8 cellular contexts compared by ENCODE assay signal in genomic region chr16:89720859-89721643, GRCh38. TPM values are rescaled to one million over a fixed set of nuclear protein-coding genes. Genes with fewer than 3 reads are reported as not detected.
A peak's percentile ranks its signal among the peaks of the same experiment; 100 is the strongest.
DNase-seq lines count a peak whose midpoint lies in the region; ATAC-seq and TF ChIP-seq lines count a peak whose summit lies in the region.

TSS of gene VPS9D1 (minus strand) at chr16:89720898. CDS start at chr16:89720861, 37 bp downstream.
A gene with protein sequence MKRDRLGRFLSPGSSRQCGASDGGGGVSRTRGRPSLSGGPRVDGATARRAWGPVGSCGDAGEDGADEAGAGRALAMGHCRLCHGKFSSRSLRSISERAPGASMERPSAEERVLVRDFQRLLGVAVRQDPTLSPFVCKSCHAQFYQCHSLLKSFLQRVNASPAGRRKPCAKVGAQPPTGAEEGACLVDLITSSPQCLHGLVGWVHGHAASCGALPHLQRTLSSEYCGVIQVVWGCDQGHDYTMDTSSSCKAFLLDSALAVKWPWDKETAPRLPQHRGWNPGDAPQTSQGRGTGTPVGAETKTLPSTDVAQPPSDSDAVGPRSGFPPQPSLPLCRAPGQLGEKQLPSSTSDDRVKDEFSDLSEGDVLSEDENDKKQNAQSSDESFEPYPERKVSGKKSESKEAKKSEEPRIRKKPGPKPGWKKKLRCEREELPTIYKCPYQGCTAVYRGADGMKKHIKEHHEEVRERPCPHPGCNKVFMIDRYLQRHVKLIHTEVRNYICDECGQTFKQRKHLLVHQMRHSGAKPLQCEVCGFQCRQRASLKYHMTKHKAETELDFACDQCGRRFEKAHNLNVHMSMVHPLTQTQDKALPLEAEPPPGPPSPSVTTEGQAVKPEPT (plus strand): TSS chr16:89721537. CDS start chr16:89721641, 104 bp downstream.

- CTCF ChIA-PET in CD8-positive, alpha-beta T cell (lab: Charles Lee) = interaction anchor here (0.7 to 2.0 kb wide), 4 partner anchors 15 to 140 kb away, joined by 3 to 8 read pairs (median 5); partner anchors contain the start of gene SPATA2L

- no peaks in the 10 kb centered on the region for H3K27me3 Mint-ChIP-seq in CD8-positive, alpha-beta T cell (ENCODE audit: low read depth)
- no peaks in the 10 kb centered on the region for H3K27me3 Mint-ChIP-seq in activated T-helper 2 cell treated with anti-CD3 and anti-CD28 coated beads, Interferon-gamma antibody, Interleukin-2, Interleukin-4, amounts not matched to agents 10 μg/mL and 5 μg/mL and 100 μg/mL, durations not matched to agents 14 hours and 24 hours and 36 hours (ENCODE audit: low read depth)
- no peaks in the 10 kb centered on the region for H3K27me3 Mint-ChIP-seq in nephron (ENCODE audit: low read depth)
- H3K27me3 Mint-ChIP-seq in stimulated activated naive CD8-positive, alpha-beta T cell treated with anti-CD3 and anti-CD28 coated beads, Interleukin-15, Interleukin-2, amounts not matched to agents 100 ng/mL and 50 ng/mL, for 24 hours = no peaks in the 10 kb centered on the region

- H3K4me1 Mint-ChIP-seq in CD8-positive, alpha-beta T cell (ENCODE audit: low read depth) = peaks cover 41% of the 10 kb centered on the region
- peaks cover 33% of the 10 kb centered on the region for H3K4me1 Mint-ChIP-seq in activated T-helper 2 cell treated with anti-CD3 and anti-CD28 coated beads, Interferon-gamma antibody, Interleukin-2, Interleukin-4, amounts not matched to agents 10 μg/mL and 5 μg/mL and 100 μg/mL, durations not matched to agents 14 hours and 24 hours and 36 hours (ENCODE audit: low read depth)
- H3K4me1 Mint-ChIP-seq in nephron = peaks cover 12% of the 10 kb centered on the region
- peaks cover 56% of the 10 kb centered on the region for H3K4me1 Mint-ChIP-seq in stimulated activated naive CD8-positive, alpha-beta T cell treated with anti-CD3 and anti-CD28 coated beads, Interleukin-15, Interleukin-2, amounts not matched to agents 100 ng/mL and 50 ng/mL, for 24 hours (ENCODE audit: low read depth)

- peaks cover 24% of the 10 kb centered on the region for H3K36me3 ChIP-seq in CD8-positive, alpha-beta T cell (ENCODE audit: insufficient read depth, low read length)
- H3K36me3 ChIP-seq in HUES6 (ENCODE audit: control insufficient read depth, insufficient read depth, low read length) = peaks cover 22% of the 10 kb centered on the region

- POLR2A ChIA-PET in CD8-positive, alpha-beta T cell (lab: Charles Lee) = interaction anchor here (0.7 to 1.4 kb wide), 7 partner anchors 12 to 64 kb away, joined by 3 to 4 read pairs (median 3); partner anchors contain the start of gene SPATA2L

- H3K4me1 ChIP-seq in CD8-positive, alpha-beta T cell (ENCODE audit: insufficient read depth, low read length) = peaks cover 39% of the 10 kb centered on the region
- peaks cover 8% of the 10 kb centered on the region for H3K4me1 ChIP-seq in HUES6 (ENCODE audit: control insufficient read depth, insufficient read depth, low read length)

- intact Hi-C loops in CD8-positive, alpha-beta T cell (cut with DNase I, micrococcal nuclease) = loop anchor here (1.0 to 2.0 kb wide), 4 partner anchors 10 to 160 kb away; partner anchors contain the start of genes CDK10 (in 1 of the 2) and RPL13 (in 1 of the 2)
- intact Hi-C loops in activated T-helper 2 cell treated with anti-CD3 and anti-CD28 coated beads, Interferon-gamma antibody, Interleukin-2, Interleukin-4, amounts not matched to agents 10 μg/mL and 5 μg/mL and 100 μg/mL, durations not matched to agents 14 hours and 24 hours and 36 hours (cut with micrococcal nuclease) = loop anchor here (1.0 to 5.0 kb wide), 5 partner anchors 16 to 361 kb away; partner anchors contain the start of gene SPATA2L

- peak within 1 kb of the TSS; percentile 96 for H3K4me3 Mint-ChIP-seq in CD8-positive, alpha-beta T cell
- peak within 1 kb of the TSS; percentile 87 for H3K4me3 Mint-ChIP-seq in activated T-helper 2 cell treated with anti-CD3 and anti-CD28 coated beads, Interferon-gamma antibody, Interleukin-2, Interleukin-4, amounts not matched to agents 10 μg/mL and 5 μg/mL and 100 μg/mL, durations not matched to agents 14 hours and 24 hours and 36 hours (ENCODE audit: low read depth)
- H3K4me3 Mint-ChIP-seq in nephron = peak within 1 kb of the TSS; percentile 84 to 91 (median 90)
- H3K4me3 Mint-ChIP-seq in stimulated activated naive CD8-positive, alpha-beta T cell treated with anti-CD3 and anti-CD28 coated beads, Interleukin-15, Interleukin-2, amounts not matched to agents 100 ng/mL and 50 ng/mL, for 24 hours = peak within 1 kb of the TSS; percentile 87

- peak; percentile 71 to 92 (median 84) for DNase-seq in CD8-positive, alpha-beta T cell
- DNase-seq in RPMI8226 (peak; percentile 85), fibroblast of the aortic adventitia (ENCODE audit: low read depth) (peak; percentile 73)
- peak; percentile 76 for DNase-seq in activated T-helper 2 cell treated with anti-CD3 and anti-CD28 coated beads, Interferon-gamma antibody, Interleukin-2, Interleukin-4, amounts not matched to agents 10 μg/mL and 5 μg/mL and 100 μg/mL, durations not matched to agents 14 hours and 24 hours and 36 hours (ENCODE audit: low spot score)

- H3K27ac Mint-ChIP-seq in CD8-positive, alpha-beta T cell = peak within 1 kb of the TSS; percentile 99
- peak within 1 kb of the TSS; percentile 79 for H3K27ac Mint-ChIP-seq in activated T-helper 2 cell treated with anti-CD3 and anti-CD28 coated beads, Interferon-gamma antibody, Interleukin-2, Interleukin-4, amounts not matched to agents 10 μg/mL and 5 μg/mL and 100 μg/mL, durations not matched to agents 14 hours and 24 hours and 36 hours
- H3K27ac Mint-ChIP-seq in nephron = peak within 1 kb of the TSS in 2 of 3 experiments; percentile 72 to 83
- H3K27ac Mint-ChIP-seq in stimulated activated naive CD8-positive, alpha-beta T cell treated with anti-CD3 and anti-CD28 coated beads, Interleukin-15, Interleukin-2, amounts not matched to agents 100 ng/mL and 50 ng/mL, for 24 hours = peak within 1 kb of the TSS; percentile 83

- H3K9me3 ChIP-seq in CD8-positive, alpha-beta T cell (ENCODE audit: low read length) = no peaks in the 10 kb centered on the region
- no peaks in the 10 kb centered on the region for H3K9me3 ChIP-seq in HUES6 (ENCODE audit: control insufficient read depth, insufficient read depth, low read depth, low read length)

- peak within 1 kb of the TSS; percentile 86 for H3K9ac ChIP-seq in HUES6 (ENCODE audit: low read length)

- H3K4me3 ChIP-seq in CD8-positive, alpha-beta T cell (ENCODE audit: low read depth, low read length) = peak within 1 kb of the TSS; percentile 98
- H3K4me3 ChIP-seq in HUES6 (ENCODE audit: low read depth, low read length) = peak within 1 kb of the TSS; percentile 86
- H3K4me3 ChIP-seq in fibroblast of the aortic adventitia (ENCODE audit: low read depth, low read length) = peak within 1 kb of the TSS; percentile 83

- TF ChIP-seq CTCF in CD8-positive, alpha-beta T cell (IDR thresholded peaks at IDR 0.05) = no peak
- no peak for TF ChIP-seq CTCF in fibroblast of the aortic adventitia (IDR thresholded peaks at IDR 0.05; ENCODE audit: insufficient read depth, low read length)
- no peak for TF ChIP-seq CTCF in nephron (IDR thresholded peaks at IDR 0.05; ENCODE audit: unreplicated experiment in 3 of 3)

- no peaks in the 10 kb centered on the region for H3K9me3 Mint-ChIP-seq in CD8-positive, alpha-beta T cell
- no peaks in the 10 kb centered on the region for H3K9me3 Mint-ChIP-seq in activated T-helper 2 cell treated with anti-CD3 and anti-CD28 coated beads, Interferon-gamma antibody, Interleukin-2, Interleukin-4, amounts not matched to agents 10 μg/mL and 5 μg/mL and 100 μg/mL, durations not matched to agents 14 hours and 24 hours and 36 hours
- no peaks in the 10 kb centered on the region for H3K9me3 Mint-ChIP-seq in nephron
- no peaks in the 10 kb centered on the region for H3K9me3 Mint-ChIP-seq in stimulated activated naive CD8-positive, alpha-beta T cell treated with anti-CD3 and anti-CD28 coated beads, Interleukin-15, Interleukin-2, amounts not matched to agents 100 ng/mL and 50 ng/mL, for 24 hours

- peaks cover 23% of the 10 kb centered on the region for H3K36me3 Mint-ChIP-seq in CD8-positive, alpha-beta T cell
- peaks cover 39% of the 10 kb centered on the region for H3K36me3 Mint-ChIP-seq in activated T-helper 2 cell treated with anti-CD3 and anti-CD28 coated beads, Interferon-gamma antibody, Interleukin-2, Interleukin-4, amounts not matched to agents 10 μg/mL and 5 μg/mL and 100 μg/mL, durations not matched to agents 14 hours and 24 hours and 36 hours (ENCODE audit: low read depth)
- peaks cover 14% of the 10 kb centered on the region for H3K36me3 Mint-ChIP-seq in nephron (ENCODE audit: low read depth)
- peaks cover 30% of the 10 kb centered on the region for H3K36me3 Mint-ChIP-seq in stimulated activated naive CD8-positive, alpha-beta T cell treated with anti-CD3 and anti-CD28 coated beads, Interleukin-15, Interleukin-2, amounts not matched to agents 100 ng/mL and 50 ng/mL, for 24 hours (ENCODE audit: low read depth)

- peak; percentile 45 for ATAC-seq in CD8-positive, alpha-beta T cell
- peak; percentile 40 for ATAC-seq in GM19467 (IDR thresholded peaks at IDR 0.05; ENCODE audit: unreplicated experiment)

- no peaks in the 10 kb centered on the region for H3K27me3 ChIP-seq in CD8-positive, alpha-beta T cell (ENCODE audit: insufficient read depth, low read length)
- peaks cover 31% of the 10 kb centered on the region for H3K27me3 ChIP-seq in HUES6 (ENCODE audit: control insufficient read depth, insufficient read depth, low read length)

- H3K27ac ChIP-seq in CD8-positive, alpha-beta T cell (ENCODE audit: low read depth, low read length) = peak within 1 kb of the TSS; percentile 96
- peak within 1 kb of the TSS; percentile 68; the same call in 1 of the 2 replicates for H3K27ac ChIP-seq in HUES6 (ENCODE audit: low read depth, low read length)

RNA-seq across cellular contexts. Expression of gene VPS9D1, which starts in this region (rescaled TPM):
- 10 to 100 TPM; 15.7 to 15.9 TPM for total RNA-seq in CD8-positive, alpha-beta T cell
- 4.6 and 4.8 TPM in 2 replicates for total RNA-seq in activated T-helper 2 cell treated with anti-CD3 and anti-CD28 coated beads, Interferon-gamma antibody, Interleukin-2, Interleukin-4, amounts not matched to agents 10 μg/mL and 5 μg/mL and 100 μg/mL, durations not matched to agents 14 hours and 24 hours and 36 hours
- total RNA-seq in fibroblast of the aortic adventitia (ENCODE audit: low replicate concordance) = 8.6 and 11.3 TPM in 2 replicates

RNA-seq across cellular contexts. Expression of the second gene that starts in this region (rescaled TPM):
- total RNA-seq in CD8-positive, alpha-beta T cell = 100 to 1,000 TPM; 127 to 130 TPM
- 34.4 and 35.5 TPM in 2 replicates for total RNA-seq in activated T-helper 2 cell treated with anti-CD3 and anti-CD28 coated beads, Interferon-gamma antibody, Interleukin-2, Interleukin-4, amounts not matched to agents 10 μg/mL and 5 μg/mL and 100 μg/mL, durations not matched to agents 14 hours and 24 hours and 36 hours
- total RNA-seq in fibroblast of the aortic adventitia (ENCODE audit: low replicate concordance) = 10.4 and 11.4 TPM in 2 replicates

Comparison
In these comparisons a context has a peak if more than half of its experiments do, and no peak if none do; other contexts are left out.
1. Peak in every context shown above with its lines: DNase-seq, ATAC-seq, H3K4me3 ChIP-seq and H3K27ac ChIP-seq.